In genomic region chr5:176176231-176176630, GRCh38 we compare ENCODE assay signal across 22 cellular contexts.
A peak's percentile ranks its signal among the peaks of the same experiment; 100 is the strongest.
DNase-seq lines count a peak whose midpoint lies in the region; ATAC-seq and TF ChIP-seq lines count a peak whose summit lies in the region.
"Had no signal": no experiment of that assay in that cellular context is flagged by ENCODE, and none has a peak within 500 bp of the region (broad histone marks: within the 10 kb centered on the region; RNA-seq: fewer than 3 reads in every experiment).

No MANE protein-coding gene starts in this region.

- H3K9me3 ChIP-seq in MM.1S (replicated peaks; ENCODE audit: insufficient read depth, low read length) = no peaks in the 10 kb centered on the region
- H3K9me3 ChIP-seq in testis = no peaks in the 10 kb centered on the region
- H3K9me3 ChIP-seq: BE2C had no signal

- H3K4me3 ChIP-seq in MM.1S (ENCODE audit: low read length) (peak overlapping the region; percentile 21), testis (no peak overlapping the region)
- H3K4me3 ChIP-seq: BLaER1 treated with 17β-estradiol and CSF1 and Interleukin-3, amounts not matched to agents 10 nM and 100 nM; GM12878; GM23338 had no signal

- no peak for TF ChIP-seq POLR2A in testis (IDR thresholded peaks at IDR 0.05)

- peak; percentile 10 for DNase-seq in activated effector memory CD4-positive, alpha-beta T cell treated with anti-CD3 and anti-CD28 coated beads, Interleukin-2, amount 50 U/mL, for 16 hours
- no peak for DNase-seq in activated effector memory CD4-positive, alpha-beta T cell treated with Interleukin-2 at 50 U/mL for 16 hours
- DNase-seq in MM.1S (peak; percentile 91), RPMI8226 (peak; percentile 83), testis (no peak)
- no peak for DNase-seq in stimulated activated CD4-positive, alpha-beta T cell treated with anti-CD3 and anti-CD28 coated beads, Interleukin-4, amount 100 ng/mL, for 1 hour
- DNase-seq: ACHN; AML-193; BE2C; CD4-positive, alpha-beta T cell; CD8-positive, alpha-beta memory T cell; DMS 273 treated with DMSO at 0.1 percent for 48 hours; DMS79; EL; GDM1; H9 had no signal

- no peaks in the 10 kb centered on the region for H3K79me2 ChIP-seq in MM.1S (ENCODE audit: low read length)

- no peaks in the 10 kb centered on the region for H3K9me2 ChIP-seq in MM.1S (replicated peaks; ENCODE audit: insufficient read depth, low read length)

- peak overlapping the region; percentile 42 for H2AFZ ChIP-seq in MM.1S (ENCODE audit: low read length)
- H2AFZ ChIP-seq: GM23338 had no signal

- H3K27me3 ChIP-seq in MM.1S (replicated peaks; ENCODE audit: insufficient read depth, low read length) (no peaks in the 10 kb centered on the region), testis (no peaks in the 10 kb centered on the region)
- H3K27me3 ChIP-seq: BLaER1 treated with 17β-estradiol and CSF1 and Interleukin-3, amounts not matched to agents 10 nM and 100 nM had no signal

- ATAC-seq in HG03139 (IDR thresholded peaks at IDR 0.05; ENCODE audit: unreplicated experiment) = no peak
- ATAC-seq: GM12878, GM23338, HCT116 had no signal

- TF ChIP-seq CTCF in MM.1S (IDR thresholded peaks at IDR 0.05; ENCODE audit: low read length) = no peak
- TF ChIP-seq CTCF in testis (IDR thresholded peaks at IDR 0.05) = no peak

- no peaks in the 10 kb centered on the region for H4K20me1 ChIP-seq in MM.1S (ENCODE audit: insufficient read depth, low read length)
- H4K20me1 ChIP-seq: BLaER1 treated with 17β-estradiol and CSF1 and Interleukin-3, amounts not matched to agents 10 nM and 100 nM had no signal

- peaks cover 18% of the 10 kb centered on the region for H3F3A ChIP-seq in MM.1S (ENCODE audit: insufficient read depth, low read length)

- intact Hi-C loops in testis (cut with DNase I; ENCODE audit: low total_unique reads) = no loop called here

- H3K4me2 ChIP-seq in MM.1S (ENCODE audit: low read depth, low read length) = peak overlapping the region; percentile 77
- H3K4me2 ChIP-seq: BLaER1 treated with 17β-estradiol and CSF1 and Interleukin-3, amounts not matched to agents 10 nM and 100 nM; GM23338 had no signal

- H3K27ac ChIP-seq in MM.1S (ENCODE audit: low read length) (peak overlapping the region; percentile 83), testis (no peak overlapping the region)
- H3K27ac ChIP-seq: 22Rv1; BLaER1 treated with 17β-estradiol and CSF1 and Interleukin-3, amounts not matched to agents 10 nM and 100 nM had no signal

- peak overlapping the region; percentile 47; the same call in 1 of the 2 replicates for H3K9ac ChIP-seq in MM.1S (ENCODE audit: low read length)
- H3K9ac ChIP-seq: BLaER1 treated with 17β-estradiol and CSF1 and Interleukin-3, amounts not matched to agents 10 nM and 100 nM had no signal

- H3K4me1 ChIP-seq in MM.1S (ENCODE audit: low read length) (peaks cover 24% of the 10 kb centered on the region), testis (peaks cover 15% of the 10 kb centered on the region)
- H3K4me1 ChIP-seq: BE2C; BLaER1 treated with 17β-estradiol and CSF1 and Interleukin-3, amounts not matched to agents 10 nM and 100 nM had no signal

- H3K36me3 ChIP-seq in MM.1S (replicated peaks; ENCODE audit: insufficient read depth, low read length) = no peaks in the 10 kb centered on the region
- no peaks in the 10 kb centered on the region for H3K36me3 ChIP-seq in testis (ENCODE audit: low read depth, missing control alignments)
- H3K36me3 ChIP-seq: BE2C; BLaER1 treated with 17β-estradiol and CSF1 and Interleukin-3, amounts not matched to agents 10 nM and 100 nM had no signal

- WGBS in testis, 2 donors = 92% methylated on average over 6 of the region's 6 CpGs

Comparison
In these comparisons a context has a peak if more than half of its experiments do, and no peak if none do; other contexts are left out.
1. DNase-seq: peak in activated effector memory CD4-positive, alpha-beta T cell treated with anti-CD3 and anti-CD28 coated beads, Interleukin-2, amount 50 U/mL, for 16 hours (single experiment), MM.1S (single experiment) and RPMI8226 (single experiment); none in activated effector memory CD4-positive, alpha-beta T cell treated with Interleukin-2 at 50 U/mL for 16 hours (single experiment), testis (single experiment) and stimulated activated CD4-positive, alpha-beta T cell treated with anti-CD3 and anti-CD28 coated beads, Interleukin-4, amount 100 ng/mL, for 1 hour (single experiment).